In the genomic region with DNA sequence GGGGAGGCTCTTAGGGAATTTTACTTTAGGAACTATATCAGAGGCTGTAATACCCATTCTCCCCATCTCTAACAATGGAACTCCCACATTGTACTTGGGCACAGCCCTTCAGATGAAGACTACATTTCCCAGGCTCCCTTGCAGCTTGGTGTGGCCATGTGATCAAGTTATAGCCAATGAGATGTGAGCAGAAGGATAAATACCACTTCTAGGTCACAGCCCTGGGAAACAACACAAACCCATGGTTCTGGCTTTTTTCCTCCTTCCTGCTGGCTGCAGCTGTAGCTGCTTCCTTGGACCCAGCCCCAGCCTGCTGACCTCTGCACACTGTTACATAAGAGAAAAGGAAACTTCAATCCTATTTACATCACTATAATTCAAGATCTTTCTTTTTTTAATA, we compare ENCODE assay signal across 8 cellular contexts.
DNase-seq lines count a peak whose midpoint lies in the region; ATAC-seq and TF ChIP-seq lines count a peak whose summit lies in the region.

No MANE protein-coding gene starts in this region.

- POLR2A ChIA-PET in OCI-LY7 (lab: Charles Lee), result interaction anchor here (0.6 to 0.7 kb wide), 2 partner anchors 478 to 583 kb away, joined by 3 to 4 read pairs; no protein-coding TSS in a partner anchor

- intact Hi-C loops in OCI-LY7 (cut with micrococcal nuclease; ENCODE audit: unreplicated experiment) (no loop called here), body of pancreas (cut with DNase I) (no loop called here), stomach (cut with DNase I; ENCODE audit: low total_unique reads) (no loop called here)

- no peak overlapping the region for H3K4me2 ChIP-seq in OCI-LY7 (ENCODE audit: low read length)

- no peak for TF ChIP-seq CTCF in OCI-LY7 (conservative IDR thresholded peaks at IDR 0.05; ENCODE audit: low read length)
- no peak for TF ChIP-seq CTCF in body of pancreas (IDR thresholded peaks at IDR 0.05)
- no peak for TF ChIP-seq CTCF in stomach (IDR thresholded peaks at IDR 0.05)

- H3K27ac ChIP-seq in OCI-LY7 (ENCODE audit: low read depth, low read length, poor library complexity, severe bottlenecking) (no peak overlapping the region), body of pancreas (no peak overlapping the region), stomach (peak overlapping the region in 1 of 5 donors; percentile 20)

- no peak for TF ChIP-seq POLR2A in body of pancreas (IDR thresholded peaks at IDR 0.05)
- no peak for TF ChIP-seq POLR2A in stomach (IDR thresholded peaks at IDR 0.05)

- H3K9me3 Mint-ChIP-seq in immature natural killer cell, result peaks cover 0 to 4% (median 0%) of the 10 kb centered on the region in 6 donors

- no peaks in the 10 kb centered on the region for H3K79me2 ChIP-seq in OCI-LY7 (ENCODE audit: insufficient read depth, low read depth, low read length)

- H3K9me3 ChIP-seq in OCI-LY7 (ENCODE audit: low read length) (no peaks in the 10 kb centered on the region), body of pancreas (no peaks in the 10 kb centered on the region), stomach (no peaks in the 10 kb centered on the region)

- peaks cover 8% of the 10 kb centered on the region in 2 donors for H3K4me1 Mint-ChIP-seq in immature natural killer cell

- no peaks in the 10 kb centered on the region for H4K20me1 ChIP-seq in OCI-LY7 (ENCODE audit: insufficient read depth, low read length)

- H3K27me3 Mint-ChIP-seq in immature natural killer cell (ENCODE audit: low read depth in 3 of 3), result peaks cover 3 to 5% (median 3%) of the 10 kb centered on the region in 3 donors

- no peak overlapping the region for H3K4me3 Mint-ChIP-seq in immature natural killer cell

- H3K36me3 Mint-ChIP-seq in immature natural killer cell, result peaks cover 0 to 3% (median 0%) of the 10 kb centered on the region in 3 donors

- no peak for TF ChIP-seq EP300 in stomach (IDR thresholded peaks at IDR 0.05)

- H2AFZ ChIP-seq in OCI-LY7 (ENCODE audit: low read length), result peak overlapping the region; percentile 35; the same call in 1 of the 2 replicates

- H3K27me3 ChIP-seq in body of pancreas (no peaks in the 10 kb centered on the region), stomach (no peaks in the 10 kb centered on the region)

- no peaks in the 10 kb centered on the region for H3K9me2 ChIP-seq in OCI-LY7 (ENCODE audit: insufficient read depth, low read length)

- H3K36me3 ChIP-seq in OCI-LY7 (ENCODE audit: insufficient read depth, low read length) (no peaks in the 10 kb centered on the region), body of pancreas (replicated peaks in 1 of 2; ENCODE audit: insufficient read depth in 1 of 2, low read depth in 2 of 2) (no peaks in the 10 kb centered on the region), stomach (no peaks in the 10 kb centered on the region)

- DNase-seq in activated T-cell treated with anti-CD3 and anti-CD28 coated beads for 24 hours (ENCODE audit: low read depth) (peak; percentile 16), activated T-cell treated with anti-CD3 and anti-CD28 coated beads for 4 hours (no peak), OCI-LY7 (ENCODE audit: low spot score) (peak; percentile 80), body of pancreas (peak; percentile 56 to 84 (median 67)), immature natural killer cell (peak in 2 of 3 donors; percentile 15 to 17), stomach (peak; percentile 59), NCI-H345 treated with DMSO at 0.1 percent for 48 hours (lab: John Stamatoyannopoulos, UW; ENCODE audit: unreplicated experiment) (no peak)

- peaks cover 3% of the 10 kb centered on the region for H3K4me1 ChIP-seq in OCI-LY7 (ENCODE audit: insufficient read depth, low read length, poor library complexity, severe bottlenecking)
- peaks cover 5% of the 10 kb centered on the region for H3K4me1 ChIP-seq in body of pancreas
- peaks cover 6 to 27% (median 12%) of the 10 kb centered on the region in 4 donors for H3K4me1 ChIP-seq in stomach

- no TSS peak for BruUV-seq in OCI-LY7 (replicated peaks; lab: Mats Ljungman, UMichigan)

- CTCF ChIA-PET in OCI-LY7 (lab: Charles Lee; ENCODE audit: unreplicated experiment), result no interaction called here

- H3K4me3 ChIP-seq in OCI-LY7 (ENCODE audit: low read depth, low read length, poor library complexity, severe bottlenecking) (no peak overlapping the region), body of pancreas (no peak overlapping the region), stomach (no peak overlapping the region)

- ATAC-seq in HG03457 (IDR thresholded peaks at IDR 0.05; ENCODE audit: unreplicated experiment) (peak; percentile 69), body of pancreas (peak; percentile 89)

- H3K27ac Mint-ChIP-seq in immature natural killer cell, result no peak overlapping the region

Comparison
In these comparisons a context has a peak if more than half of its experiments do, and no peak if none do; other contexts are left out.
1. DNase-seq: peak in activated T-cell treated with anti-CD3 and anti-CD28 coated beads for 24 hours (single experiment), OCI-LY7 (single experiment), body of pancreas (4 of 4), immature natural killer cell (2 of 3) and stomach (single experiment); none in activated T-cell treated with anti-CD3 and anti-CD28 coated beads for 4 hours (single experiment) and NCI-H345 treated with DMSO at 0.1 percent for 48 hours (single experiment).